Comparison of ENCODE assay signal across 1 cellular context in the genomic region with DNA sequence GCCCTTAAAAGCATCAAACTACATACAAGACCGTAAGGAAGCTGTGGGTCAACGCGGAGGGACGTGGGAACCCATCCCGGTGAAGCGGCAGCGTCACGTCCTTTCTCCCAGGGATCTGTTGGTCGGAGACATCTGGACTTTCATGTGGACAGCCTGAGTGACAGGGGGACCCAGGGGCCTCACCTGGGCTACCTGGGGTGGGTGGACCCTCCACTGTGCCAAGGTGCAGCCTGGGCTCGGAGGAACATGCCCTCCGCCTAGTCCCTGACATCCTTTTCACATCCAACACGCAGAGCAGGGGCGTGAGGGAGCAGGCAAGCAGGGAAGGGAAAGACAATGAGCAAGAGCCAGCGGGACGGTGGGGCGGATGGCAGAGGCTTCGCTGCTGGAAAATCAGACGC.
TF ChIP-seq lines count a peak whose summit lies in the region.

No MANE protein-coding gene starts in this region.

TF ChIP-seq in K562, 482 proteins besides CTCF, POLR2A, EP300 and RAD21:
- peak; percentile 97 for TF ChIP-seq ZNF41 (CRISPR knock-in tag; conservative IDR thresholded peaks at IDR 0.05)
- TF ChIP-seq, protein P1, sequence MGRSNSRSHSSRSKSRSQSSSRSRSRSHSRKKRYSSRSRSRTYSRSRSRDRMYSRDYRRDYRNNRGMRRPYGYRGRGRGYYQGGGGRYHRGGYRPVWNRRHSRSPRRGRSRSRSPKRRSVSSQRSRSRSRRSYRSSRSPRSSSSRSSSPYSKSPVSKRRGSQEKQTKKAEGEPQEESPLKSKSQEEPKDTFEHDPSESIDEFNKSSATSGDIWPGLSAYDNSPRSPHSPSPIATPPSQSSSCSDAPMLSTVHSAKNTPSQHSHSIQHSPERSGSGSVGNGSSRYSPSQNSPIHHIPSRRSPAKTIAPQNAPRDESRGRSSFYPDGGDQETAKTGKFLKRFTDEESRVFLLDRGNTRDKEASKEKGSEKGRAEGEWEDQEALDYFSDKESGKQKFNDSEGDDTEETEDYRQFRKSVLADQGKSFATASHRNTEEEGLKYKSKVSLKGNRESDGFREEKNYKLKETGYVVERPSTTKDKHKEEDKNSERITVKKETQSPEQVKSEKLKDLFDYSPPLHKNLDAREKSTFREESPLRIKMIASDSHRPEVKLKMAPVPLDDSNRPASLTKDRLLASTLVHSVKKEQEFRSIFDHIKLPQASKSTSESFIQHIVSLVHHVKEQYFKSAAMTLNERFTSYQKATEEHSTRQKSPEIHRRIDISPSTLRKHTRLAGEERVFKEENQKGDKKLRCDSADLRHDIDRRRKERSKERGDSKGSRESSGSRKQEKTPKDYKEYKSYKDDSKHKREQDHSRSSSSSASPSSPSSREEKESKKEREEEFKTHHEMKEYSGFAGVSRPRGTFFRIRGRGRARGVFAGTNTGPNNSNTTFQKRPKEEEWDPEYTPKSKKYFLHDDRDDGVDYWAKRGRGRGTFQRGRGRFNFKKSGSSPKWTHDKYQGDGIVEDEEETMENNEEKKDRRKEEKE (IDR thresholded peaks at IDR 0.05; ENCODE audit: borderline replicate concordance in 1 of 2, control insufficient read depth in 1 of 2, low read depth in 2 of 2, low read length in 1 of 2) = no peak
